Comparison of ENCODE assay signal across 23 cellular contexts in genomic region chr10:22831586-22831985, GRCh38.
"Had no signal": no experiment of that assay in that cellular context is flagged by ENCODE, and none has a peak within 500 bp of the region (broad histone marks: within the 10 kb centered on the region; RNA-seq: fewer than 3 reads in every experiment).

No MANE protein-coding gene starts in this region.

- H3K27ac ChIP-seq: brain microvascular endothelial cell, epithelial cell of prostate, gastrocnemius medialis, left ventricle myocardium inferior, ovary, upper lobe of right lung had no signal

- H3K4me3 ChIP-seq: esophagus squamous epithelium, gastrocnemius medialis, left ventricle myocardium inferior, lung, ovary, upper lobe of right lung had no signal

- H3K36me3 ChIP-seq: brain microvascular endothelial cell, esophagus squamous epithelium, gastrocnemius medialis, left ventricle myocardium inferior, ovary, upper lobe of right lung had no signal

- H3K4me1 ChIP-seq: gastrocnemius medialis, left ventricle myocardium inferior, upper lobe of right lung had no signal

- DNase-seq: activated CD4-positive, alpha-beta T cell treated with anti-CD3 and anti-CD28 coated beads for 36 hours; activated CD4-positive, CD25-positive, alpha-beta regulatory T cell; activated CD8-positive, alpha-beta memory T cell treated with anti-CD3 and anti-CD28 coated beads, Interleukin-2, amount 10 ng/mL, durations not matched to agents 7 days and 5 days; activated CD8-positive, alpha-beta T cell treated with anti-CD3 and anti-CD28 coated beads, Interleukin-2, amount 10 ng/mL, durations not matched to agents 7 days and 5 days; activated naive CD4-positive, alpha-beta T cell; activated T-cell treated with anti-CD3 and anti-CD28 coated beads, Interleukin-2, amount 50 U/mL, for 48 hours; brain microvascular endothelial cell; effector CD8-positive, alpha-beta T cell; esophagus squamous epithelium; gastrocnemius medialis; glutamatergic neuron; left ventricle myocardium inferior; naive B cell; nephron progenitor cell; ovary; retina; stimulated activated CD4-positive, alpha-beta T cell treated with anti-CD3 and anti-CD28 coated beads, Interleukin-4, amount 100 ng/mL, for 24 hours; stimulated activated naive CD8-positive, alpha-beta T cell treated with anti-CD3 and anti-CD28 coated beads, Interleukin-15, amount 100 ng/mL, for 72 hours; substantia nigra; T-cell; upper lobe of right lung had no signal

- H3K27me3 ChIP-seq: brain microvascular endothelial cell, esophagus squamous epithelium, gastrocnemius medialis, ovary, upper lobe of right lung had no signal

- H3K9me3 ChIP-seq: esophagus squamous epithelium, gastrocnemius medialis, left ventricle myocardium inferior, ovary, upper lobe of right lung had no signal
